1 cellular context compared by ENCODE assay signal in genomic region chr7:138837627-138838026, GRCh38.
TF ChIP-seq lines count a peak whose summit lies in the region.

No MANE protein-coding gene starts in this region.

TF ChIP-seq in K562, 482 proteins besides CTCF, POLR2A, EP300 and RAD21:
- TF ChIP-seq NFXL1 (CRISPR knock-in tag; IDR thresholded peaks at IDR 0.05) (no peak), NFIC (IDR thresholded peaks at IDR 0.05) (peak; percentile 73), MLLT1 (IDR thresholded peaks at IDR 0.05) (no peak), STAG1 (CRISPR knock-in tag; IDR thresholded peaks at IDR 0.05; ENCODE audit: borderline replicate concordance) (0 out of 2 replicates have a peak, but pooled peaks have one; percentile 5)
